In genomic region chr15:40354408-40355171, GRCh38 we compare ENCODE assay signal across 6 cellular contexts. TPM values are rescaled to one million over a fixed set of nuclear protein-coding genes. Genes with fewer than 3 reads are reported as not detected.
A peak's percentile ranks its signal among the peaks of the same experiment; 100 is the strongest.
DNase-seq lines count a peak whose midpoint lies in the region; ATAC-seq, FAIRE-seq and TF ChIP-seq lines count a peak whose summit lies in the region.

No MANE protein-coding gene starts in this region.

- H3K9ac ChIP-seq in K562 (ENCODE audit: insufficient read depth in 1 of 2, low read depth in 2 of 2, low read length in 2 of 2) = peak overlapping the region in 1 of 2 experiments; percentile 1; a peak in 1 of 4 replicates

- no peak for TF ChIP-seq EP300 in K562 (IDR thresholded peaks at IDR 0.05; ENCODE audit: low read length)

- FAIRE-seq in K562 (lab: Jason Lieb, UNC) = no peak

- ATAC-seq in K562 = peak; percentile 80

- H2AFZ ChIP-seq in K562 (ENCODE audit: low read depth, low read length) = peak overlapping the region; percentile 59; the same call in 1 of the 2 replicates

- H3K27me3 ChIP-seq in K562 (ENCODE audit: control insufficient read depth in 2 of 2, insufficient read depth in 2 of 2, low read length in 2 of 2) (0 out of 5 replicates have a peak, but pooled peaks cover 0 to 3% of the 10 kb centered on the region in 2 experiments), testis (no peaks in the 10 kb centered on the region)
- H3K27me3 ChIP-seq in effector memory CD4-positive, alpha-beta T cell (replicated peaks; ENCODE audit: control insufficient read depth, insufficient read depth, low read length, poor library complexity, severe bottlenecking) = no peaks in the 10 kb centered on the region

- WGBS in K562 (ENCODE audit: insufficient coverage, low coverage, missing lambda C conversion rate) = 17% methylated on average over 9 of the region's 9 CpGs
- 43 to 51% methylated on average over 9 of the region's 9 CpGs for WGBS in testis, 2 donors

- H3K9me3 ChIP-seq in K562 (replicated peaks; ENCODE audit: control insufficient read depth, insufficient read depth, low read depth, low read length) = no peaks in the 10 kb centered on the region; the same call in 1 of the 2 replicates
- H3K9me3 ChIP-seq in testis = no peaks in the 10 kb centered on the region
- H3K9me3 ChIP-seq in effector memory CD4-positive, alpha-beta T cell (ENCODE audit: control insufficient read depth, low read length) = no peaks in the 10 kb centered on the region

- H3K4me3 ChIP-seq in K562 = no peak overlapping the region
- no peak overlapping the region for H3K4me3 ChIP-seq in testis
- H3K4me3 ChIP-seq in effector memory CD4-positive, alpha-beta T cell (ENCODE audit: insufficient read depth, low read depth, low read length, poor library complexity, severe bottlenecking) = no peak overlapping the region

- H3K36me3 ChIP-seq in K562 (ENCODE audit: control insufficient read depth, insufficient read depth, low read length) (no peaks in the 10 kb centered on the region), testis (ENCODE audit: low read depth, missing control alignments) (no peaks in the 10 kb centered on the region)
- no peaks in the 10 kb centered on the region for H3K36me3 ChIP-seq in effector memory CD4-positive, alpha-beta T cell (ENCODE audit: control insufficient read depth, insufficient read depth, low read length)

- BruUV-seq in K562 (replicated peaks; lab: Mats Ljungman, UMichigan) = no TSS peak

- DNase-seq in SKM-1 treated with dmso at 0.1 percent for 144 hours (lab: John Stamatoyannopoulos, UW; ENCODE audit: unreplicated experiment) (peak; percentile 34), SKM-1 (lab: John Stamatoyannopoulos, UW; ENCODE audit: unreplicated experiment) (no peak), K562 (ENCODE audit: extremely low read depth in 1 of 4, low spot score in 3 of 4) (peak; percentile 61 to 71 (median 71)), testis (peak; percentile 56), NCI-H187 (lab: John Stamatoyannopoulos, UW) (no peak)
- no peak for DNase-seq in effector memory CD4-positive, alpha-beta T cell

- no peak for TF ChIP-seq POLR2A in K562 (conservative IDR thresholded peaks at IDR 0.05)
- TF ChIP-seq POLR2A in testis (IDR thresholded peaks at IDR 0.05) = no peak

- no peaks in the 10 kb centered on the region for H3K79me2 ChIP-seq in K562 (ENCODE audit: control insufficient read depth, insufficient read depth, low read length)

- peaks cover 9 to 26% of the 10 kb centered on the region in 2 experiments; a peak in 4 of 5 replicates for H3K4me1 ChIP-seq in K562 (replicated peaks in 1 of 2; ENCODE audit: control insufficient read depth in 2 of 2, insufficient read depth in 2 of 2, low read length in 2 of 2)
- H3K4me1 ChIP-seq in testis = peaks cover 16% of the 10 kb centered on the region
- peaks cover 13% of the 10 kb centered on the region for H3K4me1 ChIP-seq in effector memory CD4-positive, alpha-beta T cell (ENCODE audit: control insufficient read depth, insufficient read depth, low read length, poor library complexity, severe bottlenecking)

- H4K20me1 ChIP-seq in K562 (replicated peaks; ENCODE audit: control insufficient read depth, insufficient read depth, low read length) = no peaks in the 10 kb centered on the region; the same call in 1 of the 2 replicates

- intact Hi-C loops in K562 (cut with micrococcal nuclease) = loop anchor here (5.0 kb wide), 1 partner anchor 68 kb away; no protein-coding TSS in a partner anchor
- intact Hi-C loops in testis (cut with DNase I; ENCODE audit: low total_unique reads) = no loop called here

- H3K4me2 ChIP-seq in K562 (ENCODE audit: insufficient read depth, low read length) = no peak overlapping the region

- in situ Hi-C loops in K562 (cut with MboI) = no loop called here

- POLR2A ChIA-PET in K562 (lab: Yijun Ruan, JAX) = interaction anchor here (0.7 kb wide), 1 partner anchor 537 kb away, joined by 3 read pairs; no protein-coding TSS in a partner anchor

- H3K9me1 ChIP-seq in K562 (ENCODE audit: control insufficient read depth, insufficient read depth, low read length) = no peaks in the 10 kb centered on the region

- CTCF ChIA-PET in K562 (lab: Yijun Ruan, JAX; ENCODE audit: low intra/inter-chr PET ratio) = no interaction called here

- TF ChIP-seq RAD21 in K562 (CRISPR knock-in tag; conservative IDR thresholded peaks at IDR 0.05 in 1 of 2, IDR thresholded peaks at IDR 0.05 in 1 of 2) = peak in 1 of 2 experiments; percentile 19; a peak in 1 of 4 replicates

- H3K27ac ChIP-seq in K562 (ENCODE audit: extremely low read depth, low read depth, low read length) (no peak overlapping the region), testis (no peak overlapping the region)
- no peak overlapping the region for H3K27ac ChIP-seq in effector memory CD4-positive, alpha-beta T cell (ENCODE audit: insufficient read depth, low read length, poor library complexity, severe bottlenecking)

- TF ChIP-seq CTCF in K562 (IDR thresholded peaks at IDR 0.05 in 2 of 3, conservative IDR thresholded peaks at IDR 0.05 in 1 of 3; ENCODE audit: insufficient read depth in 2 of 3, low read depth in 1 of 3, low read length in 3 of 3) (peak; percentile 56 to 66 (median 59)), testis (IDR thresholded peaks at IDR 0.05) (peak in 2 of 3 experiments; percentile 12 to 18)

RNA-seq across cellular contexts. Expression of gene DISP2, which starts 3.4 kb away (rescaled TPM):
- 0.37 and 0.58 TPM in 2 replicates for total RNA-seq in K562 (2011; cell fraction: chromatin; rRNA removed; ENCODE audit: low replicate concordance)
- total RNA-seq in K562 (2011; cell fraction: nucleolus; rRNA removed) = 0.53 and 0.67 TPM in 2 replicates
- 0.23 and 0.59 TPM in 2 replicates for total RNA-seq in K562 (2011; cell fraction: nucleoplasm; rRNA removed)
- 0.08 and 0.09 TPM in 2 replicates for total RNA-seq in K562 (2014; rRNA removed)
- 0.22 and 0.29 TPM in 2 replicates for total RNA-seq in K562 (2014; rRNA removed; fragmentation: Illumina TruSeq; extraction: Trizol)
- 0.11 and 0.22 TPM in 2 replicates for total RNA-seq in K562 (2015; rRNA removed; fragmentation: Illumina TruSeq; extraction: Trizol)
- total RNA-seq in K562 (2021) = 0.74 and 0.89 TPM in 2 replicates
- polyA plus RNA-seq in K562 (2011; rRNA removed) = 0.06 and 0.16 TPM in 2 replicates
- 0.09 and 0.15 TPM in 2 replicates for polyA plus RNA-seq in K562 (2011; cell fraction: cytosol; rRNA removed)
- 0.17 and 0.68 TPM in 2 replicates for polyA plus RNA-seq in K562 (2011; cell fraction: nucleus; rRNA removed)
- polyA plus RNA-seq in K562 (2012) = 0.32 and 0.42 TPM in 2 replicates
- polyA plus RNA-seq in K562 (2014; fragmentation: Illumina TruSeq; extraction: Trizol) = 0.25 and 0.29 TPM in 2 replicates
- under 1 TPM in 1 of 2 experiments, not detected in 1; 0.08 TPM for polyA plus RNA-seq in K562 (2014; fragmentation: Nextera tagmentation; extraction: Ambion mirVana)
- polyA plus RNA-seq in K562 (2014; rRNA removed) = 0.08 and 0.09 TPM in 2 replicates
- polyA minus RNA-seq in K562 (2011; rRNA and poly(A)+ RNA removed) = 0.09 and 0.49 TPM in 2 replicates
- polyA minus RNA-seq in K562 (2011; cell fraction: cytosol; rRNA and poly(A)+ RNA removed) = 0.19 and 0.27 TPM in 2 replicates
- polyA minus RNA-seq in K562 (2011; cell fraction: nucleus; rRNA and poly(A)+ RNA removed) = 0.33 and 0.40 TPM in 2 replicates
- 1 to 10 TPM; 4.4 to 7.6 TPM for total RNA-seq in testis
- 3.0 TPM for polyA plus RNA-seq in testis (ENCODE audit: insufficient read depth, low read depth, low replicate concordance)

RNA-seq across cellular contexts. Expression of gene PHGR1, which starts 3.8 kb away (rescaled TPM):
- not detected in 2 replicates for total RNA-seq in K562 (2011; cell fraction: chromatin; rRNA removed; ENCODE audit: low replicate concordance)
- not detected in 2 replicates for total RNA-seq in K562 (2011; cell fraction: nucleolus; rRNA removed)
- total RNA-seq in K562 (2011; cell fraction: nucleoplasm; rRNA removed) = not detected in 2 replicates
- total RNA-seq in K562 (2014; rRNA removed) (not detected in 2 replicates), K562 (2014; rRNA removed; fragmentation: Illumina TruSeq; extraction: Trizol) (not detected in 2 replicates), K562 (2015; rRNA removed; fragmentation: Illumina TruSeq; extraction: Trizol) (not detected in 2 replicates), K562 (2021) (0.65 TPM in 1 of 2 replicates, not detected in the other), testis (not detected)
- polyA plus RNA-seq in K562 (2011; rRNA removed) (not detected in 2 replicates), K562 (2014; fragmentation: Illumina TruSeq; extraction: Trizol) (not detected in 2 replicates), K562 (2014; fragmentation: Nextera tagmentation; extraction: Ambion mirVana) (not detected), K562 (2014; rRNA removed) (not detected in 2 replicates), testis (ENCODE audit: insufficient read depth, low read depth, low replicate concordance) (not detected)
- not detected in 2 replicates for polyA plus RNA-seq in K562 (2011; cell fraction: cytosol; rRNA removed)
- polyA plus RNA-seq in K562 (2011; cell fraction: nucleus; rRNA removed) = not detected in 2 replicates
- not detected in 2 replicates for polyA plus RNA-seq in K562 (2012)
- polyA minus RNA-seq in K562 (2011; rRNA and poly(A)+ RNA removed) = not detected in 2 replicates
- not detected in 2 replicates for polyA minus RNA-seq in K562 (2011; cell fraction: cytosol; rRNA and poly(A)+ RNA removed)
- not detected in 2 replicates for polyA minus RNA-seq in K562 (2011; cell fraction: nucleus; rRNA and poly(A)+ RNA removed)

RNA-seq across cellular contexts. Expression of gene CCDC9B, which starts 13.9 kb away (rescaled TPM):
- total RNA-seq in K562 (2011; cell fraction: chromatin; rRNA removed; ENCODE audit: low replicate concordance) = 0.76 and 1.0 TPM in 2 replicates
- total RNA-seq in K562 (2011; cell fraction: nucleolus; rRNA removed) = 0.79 and 0.83 TPM in 2 replicates
- total RNA-seq in K562 (2011; cell fraction: nucleoplasm; rRNA removed) = 0.44 and 0.84 TPM in 2 replicates
- total RNA-seq in K562 (2014; rRNA removed) (0.08 TPM in 1 of 2 replicates, not detected in the other), K562 (2014; rRNA removed; fragmentation: Illumina TruSeq; extraction: Trizol) (0.36 and 0.38 TPM in 2 replicates), K562 (2015; rRNA removed; fragmentation: Illumina TruSeq; extraction: Trizol) (0.26 and 0.47 TPM in 2 replicates), K562 (2021) (0.33 and 0.56 TPM in 2 replicates), testis (10 to 100 TPM; 36.8 to 38.9 TPM)
- polyA plus RNA-seq in K562 (2011; rRNA removed) (0.04 TPM in 2 replicates), K562 (2014; fragmentation: Illumina TruSeq; extraction: Trizol) (0.16 and 0.17 TPM in 2 replicates), K562 (2014; fragmentation: Nextera tagmentation; extraction: Ambion mirVana) (under 1 TPM; 0.01 to 0.03 TPM), K562 (2014; rRNA removed) (0.05 and 0.15 TPM in 2 replicates), testis (ENCODE audit: insufficient read depth, low read depth, low replicate concordance) (20.4 TPM)
- 0.03 TPM in 1 of 2 replicates, not detected in the other for polyA plus RNA-seq in K562 (2011; cell fraction: cytosol; rRNA removed)
- polyA plus RNA-seq in K562 (2011; cell fraction: nucleus; rRNA removed) = 0.22 and 0.38 TPM in 2 replicates
- polyA plus RNA-seq in K562 (2012) = 0.35 and 1.3 TPM in 2 replicates
- 0.06 and 0.07 TPM in 2 replicates for polyA minus RNA-seq in K562 (2011; rRNA and poly(A)+ RNA removed)
- not detected in 2 replicates for polyA minus RNA-seq in K562 (2011; cell fraction: cytosol; rRNA and poly(A)+ RNA removed)
- 0.54 and 1.6 TPM in 2 replicates for polyA minus RNA-seq in K562 (2011; cell fraction: nucleus; rRNA and poly(A)+ RNA removed)

RNA-seq across cellular contexts. Expression of gene KNSTRN, which starts 27.9 kb away (rescaled TPM):
- total RNA-seq in K562 (2011; cell fraction: chromatin; rRNA removed; ENCODE audit: low replicate concordance) = 84.3 and 130 TPM in 2 replicates
- 50.7 and 57.5 TPM in 2 replicates for total RNA-seq in K562 (2011; cell fraction: nucleolus; rRNA removed)
- total RNA-seq in K562 (2011; cell fraction: nucleoplasm; rRNA removed) = 75.5 and 94.3 TPM in 2 replicates
- total RNA-seq in K562 (2014; rRNA removed) (51.4 and 62.3 TPM in 2 replicates), K562 (2014; rRNA removed; fragmentation: Illumina TruSeq; extraction: Trizol) (88.2 and 99.8 TPM in 2 replicates), K562 (2015; rRNA removed; fragmentation: Illumina TruSeq; extraction: Trizol) (85.8 and 87.3 TPM in 2 replicates), K562 (2021) (64.3 and 65.7 TPM in 2 replicates), testis (10 to 100 TPM; 39.6 to 66.9 TPM)
- polyA plus RNA-seq in K562 (2011; rRNA removed) (59.7 and 80.0 TPM in 2 replicates), K562 (2014; fragmentation: Illumina TruSeq; extraction: Trizol) (74.7 and 75.0 TPM in 2 replicates), K562 (2014; fragmentation: Nextera tagmentation; extraction: Ambion mirVana) (10 to 100 TPM; 48.7 to 66.3 TPM), K562 (2014; rRNA removed) (61.9 and 63.9 TPM in 2 replicates), testis (ENCODE audit: insufficient read depth, low read depth, low replicate concordance) (125 TPM)
- polyA plus RNA-seq in K562 (2011; cell fraction: cytosol; rRNA removed) = 30.2 and 32.2 TPM in 2 replicates
- polyA plus RNA-seq in K562 (2011; cell fraction: nucleus; rRNA removed) = 38.3 and 42.7 TPM in 2 replicates
- polyA plus RNA-seq in K562 (2012) = 31.8 and 42.4 TPM in 2 replicates
- polyA minus RNA-seq in K562 (2011; rRNA and poly(A)+ RNA removed) = 111 and 131 TPM in 2 replicates
- polyA minus RNA-seq in K562 (2011; cell fraction: cytosol; rRNA and poly(A)+ RNA removed) = 29.8 and 39.7 TPM in 2 replicates
- 19.1 and 47.0 TPM in 2 replicates for polyA minus RNA-seq in K562 (2011; cell fraction: nucleus; rRNA and poly(A)+ RNA removed)

RNA-seq across cellular contexts. Expression of gene INAFM2, which starts 31.1 kb away (rescaled TPM):
- 19.1 and 21.1 TPM in 2 replicates for total RNA-seq in K562 (2011; cell fraction: chromatin; rRNA removed; ENCODE audit: low replicate concordance)
- total RNA-seq in K562 (2011; cell fraction: nucleolus; rRNA removed) = 18.6 and 23.8 TPM in 2 replicates
- 30.2 and 44.3 TPM in 2 replicates for total RNA-seq in K562 (2011; cell fraction: nucleoplasm; rRNA removed)
- total RNA-seq in K562 (2014; rRNA removed) (27.1 and 27.8 TPM in 2 replicates), K562 (2014; rRNA removed; fragmentation: Illumina TruSeq; extraction: Trizol) (29.1 and 30.4 TPM in 2 replicates), K562 (2015; rRNA removed; fragmentation: Illumina TruSeq; extraction: Trizol) (29.4 and 32.1 TPM in 2 replicates), K562 (2021) (37.4 and 43.1 TPM in 2 replicates), testis (10 to 100 TPM; 31.8 to 49.8 TPM)
- polyA plus RNA-seq in K562 (2011; rRNA removed) (26.7 and 27.9 TPM in 2 replicates), K562 (2014; fragmentation: Illumina TruSeq; extraction: Trizol) (20.3 and 25.5 TPM in 2 replicates), K562 (2014; fragmentation: Nextera tagmentation; extraction: Ambion mirVana) (10 to 100 TPM; 11.8 to 12.3 TPM), K562 (2014; rRNA removed) (27.2 and 28.2 TPM in 2 replicates), testis (ENCODE audit: insufficient read depth, low read depth, low replicate concordance) (43.4 TPM)
- polyA plus RNA-seq in K562 (2011; cell fraction: cytosol; rRNA removed) = 12.9 and 15.5 TPM in 2 replicates
- polyA plus RNA-seq in K562 (2011; cell fraction: nucleus; rRNA removed) = 17.8 and 18.7 TPM in 2 replicates
- 20.1 and 23.2 TPM in 2 replicates for polyA plus RNA-seq in K562 (2012)
- polyA minus RNA-seq in K562 (2011; rRNA and poly(A)+ RNA removed) = 18.1 and 20.4 TPM in 2 replicates
- 15.7 TPM in 2 replicates for polyA minus RNA-seq in K562 (2011; cell fraction: cytosol; rRNA and poly(A)+ RNA removed)
- polyA minus RNA-seq in K562 (2011; cell fraction: nucleus; rRNA and poly(A)+ RNA removed) = 6.6 and 16.3 TPM in 2 replicates

Comparison
In these comparisons a context has a peak if more than half of its experiments do, and no peak if none do; other contexts are left out.
1. DNase-seq: peak in SKM-1 treated with dmso at 0.1 percent for 144 hours (single experiment), K562 (4 of 4) and testis (single experiment); none in SKM-1 (single experiment), NCI-H187 (0 of 2) and effector memory CD4-positive, alpha-beta T cell (0 of 3).
2. RNA of gene CCDC9B, which starts 13.9 kb away (total RNA-seq): 36.8 to 38.9 TPM in testis; 0.08 to 1.0 TPM in K562; every median in the first group is over 10 times any median in the second.